In the genomic region with DNA sequence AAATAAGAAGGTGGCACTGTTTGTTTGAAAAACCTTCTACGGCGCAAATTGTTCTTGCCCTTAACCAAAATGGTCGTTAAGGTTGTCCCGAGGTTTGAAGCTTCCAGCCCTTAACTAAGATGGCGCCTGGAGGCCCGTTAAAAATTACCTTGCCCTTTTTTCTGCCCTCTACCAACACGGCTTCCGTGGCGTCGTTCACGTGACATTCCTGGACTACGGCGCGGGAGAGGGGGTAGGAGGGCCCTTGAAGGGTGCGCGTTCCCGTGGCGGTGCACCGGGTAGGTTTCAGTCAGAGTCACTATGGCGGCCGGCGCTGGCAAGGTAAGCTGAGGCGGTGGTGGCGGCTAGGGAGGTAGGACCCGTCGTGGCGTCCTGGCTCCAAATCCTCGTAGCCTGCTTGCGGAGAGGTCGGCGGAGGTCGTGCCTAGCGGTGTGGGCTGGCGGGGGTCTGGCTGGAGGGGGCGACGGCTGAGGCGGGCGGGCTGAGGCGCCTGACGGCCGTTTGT, we compare ENCODE assay signal across 1 cellular context.
TF ChIP-seq lines count a peak whose summit lies in the region.

Gene SLMAP (plus strand): TSS at position 288 of the 506 bp plus-strand sequence. CDS start 1,343 bp downstream, outside the sequence.

TF ChIP-seq in K562, 482 proteins besides CTCF, POLR2A, EP300 and RAD21 (continued from another document and continues in another):
- TF ChIP-seq, protein P1, sequence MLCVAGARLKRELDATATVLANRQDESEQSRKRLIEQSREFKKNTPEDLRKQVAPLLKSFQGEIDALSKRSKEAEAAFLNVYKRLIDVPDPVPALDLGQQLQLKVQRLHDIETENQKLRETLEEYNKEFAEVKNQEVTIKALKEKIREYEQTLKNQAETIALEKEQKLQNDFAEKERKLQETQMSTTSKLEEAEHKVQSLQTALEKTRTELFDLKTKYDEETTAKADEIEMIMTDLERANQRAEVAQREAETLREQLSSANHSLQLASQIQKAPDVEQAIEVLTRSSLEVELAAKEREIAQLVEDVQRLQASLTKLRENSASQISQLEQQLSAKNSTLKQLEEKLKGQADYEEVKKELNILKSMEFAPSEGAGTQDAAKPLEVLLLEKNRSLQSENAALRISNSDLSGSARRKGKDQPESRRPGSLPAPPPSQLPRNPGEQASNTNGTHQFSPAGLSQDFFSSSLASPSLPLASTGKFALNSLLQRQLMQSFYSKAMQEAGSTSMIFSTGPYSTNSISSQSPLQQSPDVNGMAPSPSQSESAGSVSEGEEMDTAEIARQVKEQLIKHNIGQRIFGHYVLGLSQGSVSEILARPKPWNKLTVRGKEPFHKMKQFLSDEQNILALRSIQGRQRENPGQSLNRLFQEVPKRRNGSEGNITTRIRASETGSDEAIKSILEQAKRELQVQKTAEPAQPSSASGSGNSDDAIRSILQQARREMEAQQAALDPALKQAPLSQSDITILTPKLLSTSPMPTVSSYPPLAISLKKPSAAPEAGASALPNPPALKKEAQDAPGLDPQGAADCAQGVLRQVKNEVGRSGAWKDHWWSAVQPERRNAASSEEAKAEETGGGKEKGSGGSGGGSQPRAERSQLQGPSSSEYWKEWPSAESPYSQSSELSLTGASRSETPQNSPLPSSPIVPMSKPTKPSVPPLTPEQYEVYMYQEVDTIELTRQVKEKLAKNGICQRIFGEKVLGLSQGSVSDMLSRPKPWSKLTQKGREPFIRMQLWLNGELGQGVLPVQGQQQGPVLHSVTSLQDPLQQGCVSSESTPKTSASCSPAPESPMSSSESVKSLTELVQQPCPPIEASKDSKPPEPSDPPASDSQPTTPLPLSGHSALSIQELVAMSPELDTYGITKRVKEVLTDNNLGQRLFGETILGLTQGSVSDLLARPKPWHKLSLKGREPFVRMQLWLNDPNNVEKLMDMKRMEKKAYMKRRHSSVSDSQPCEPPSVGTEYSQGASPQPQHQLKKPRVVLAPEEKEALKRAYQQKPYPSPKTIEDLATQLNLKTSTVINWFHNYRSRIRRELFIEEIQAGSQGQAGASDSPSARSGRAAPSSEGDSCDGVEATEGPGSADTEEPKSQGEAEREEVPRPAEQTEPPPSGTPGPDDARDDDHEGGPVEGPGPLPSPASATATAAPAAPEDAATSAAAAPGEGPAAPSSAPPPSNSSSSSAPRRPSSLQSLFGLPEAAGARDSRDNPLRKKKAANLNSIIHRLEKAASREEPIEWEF (CRISPR knock-in tag; IDR thresholded peaks at IDR 0.05), result 0 out of 2 replicates have a peak, but pooled peaks have one; percentile 27
- TF ChIP-seq ZBTB8A (IDR thresholded peaks at IDR 0.05; ENCODE audit: partially characterized antibody), result no peak
- no peak for TF ChIP-seq POLR2AphosphoS2 (IDR thresholded peaks at IDR 0.05; ENCODE audit: low read length)
- TF ChIP-seq TFAP4 (CRISPR knock-in tag; IDR thresholded peaks at IDR 0.05; ENCODE audit: borderline replicate concordance), result peak; percentile 68
- no peak for TF ChIP-seq ZNF347 (CRISPR knock-in tag; IDR thresholded peaks at IDR 0.05; ENCODE audit: low read depth)
- TF ChIP-seq SRSF1 (IDR thresholded peaks at IDR 0.05; ENCODE audit: low read depth, low read length), result no peak
- TF ChIP-seq TAF15 (IDR thresholded peaks at IDR 0.05; ENCODE audit: low read depth, low read length), result no peak
- no peak for TF ChIP-seq SMARCE1 (IDR thresholded peaks at IDR 0.05)
- TF ChIP-seq MEF2D (tag; conservative IDR thresholded peaks at IDR 0.05; ENCODE audit: low read depth), result 0 out of 2 replicates have a peak, but pooled peaks have one; percentile 57
- peak; percentile 33; the same call in 1 of the 2 replicates for TF ChIP-seq SIN3B (IDR thresholded peaks at IDR 0.05; ENCODE audit: low read depth)
- no peak for TF ChIP-seq SMAD2 (IDR thresholded peaks at IDR 0.05; ENCODE audit: low read depth, low read length)
- TF ChIP-seq TAF1 (IDR thresholded peaks at IDR 0.05; ENCODE audit: control insufficient read depth, extremely low read depth, insufficient read depth, low read length, severe bottlenecking), result peak; percentile 78
- no peak for TF ChIP-seq PTBP1 (IDR thresholded peaks at IDR 0.05; ENCODE audit: low read depth, low read length)
- no peak for TF ChIP-seq ZBTB40 (IDR thresholded peaks at IDR 0.05)
- no peak for TF ChIP-seq ZBTB40 (CRISPR knock-in tag; IDR thresholded peaks at IDR 0.05)
- peak; percentile 68 for TF ChIP-seq POLR2AphosphoS5 (IDR thresholded peaks at IDR 0.05; ENCODE audit: control insufficient read depth, insufficient read depth, low read depth, low read length)
- TF ChIP-seq ZNF175 (CRISPR knock-in tag; IDR thresholded peaks at IDR 0.05; ENCODE audit: low read depth), result peak; percentile 86; the same call in 1 of the 2 replicates
- TF ChIP-seq MTA1 (IDR thresholded peaks at IDR 0.05; ENCODE audit: borderline replicate concordance), result no peak
- 0 out of 2 replicates have a peak, but pooled peaks have one; percentile 17 for TF ChIP-seq ZNF224 (CRISPR knock-in tag; IDR thresholded peaks at IDR 0.05)
- TF ChIP-seq ZNF143 (CRISPR knock-in tag; IDR thresholded peaks at IDR 0.05), result no peak
- TF ChIP-seq ZNF263 (CRISPR knock-in tag; IDR thresholded peaks at IDR 0.05; ENCODE audit: borderline replicate concordance), result 0 out of 2 replicates have a peak, but pooled peaks have one; percentile 19
- no peak for TF ChIP-seq BRF2 (IDR thresholded peaks at IDR 0.05; ENCODE audit: borderline replicate concordance, insufficient read depth, insufficient read length)
- TF ChIP-seq YY1 (IDR thresholded peaks at IDR 0.05; ENCODE audit: borderline replicate concordance in 1 of 3, control insufficient read depth in 1 of 3, extremely low read depth in 1 of 3, insufficient read depth in 3 of 3, insufficient read length in 1 of 3, insufficient replicate concordance in 2 of 3, low read depth in 1 of 3, low read length in 2 of 3), result peak; percentile 96 to 99 (median 99)
- peak; percentile 71 for TF ChIP-seq SMAD3 (CRISPR knock-in tag; conservative IDR thresholded peaks at IDR 0.05)
- TF ChIP-seq PHF20 (IDR thresholded peaks at IDR 0.05; ENCODE audit: partially characterized antibody), result no peak
- TF ChIP-seq FOXJ3 (CRISPR knock-in tag; IDR thresholded peaks at IDR 0.05), result no peak
- no peak for TF ChIP-seq ZC3H4 (CRISPR knock-in tag; IDR thresholded peaks at IDR 0.05; ENCODE audit: borderline replicate concordance)
- TF ChIP-seq CEBPB (tag; IDR thresholded peaks at IDR 0.05), result no peak
- TF ChIP-seq RHOXF2B (CRISPR knock-in tag; conservative IDR thresholded peaks at IDR 0.05), result no peak
- peak; percentile 68 for TF ChIP-seq EP400 (IDR thresholded peaks at IDR 0.05)
- TF ChIP-seq PKNOX1 (IDR thresholded peaks at IDR 0.05), result no peak
